ENCODE assay signal across 1 cellular context in the genomic region with DNA sequence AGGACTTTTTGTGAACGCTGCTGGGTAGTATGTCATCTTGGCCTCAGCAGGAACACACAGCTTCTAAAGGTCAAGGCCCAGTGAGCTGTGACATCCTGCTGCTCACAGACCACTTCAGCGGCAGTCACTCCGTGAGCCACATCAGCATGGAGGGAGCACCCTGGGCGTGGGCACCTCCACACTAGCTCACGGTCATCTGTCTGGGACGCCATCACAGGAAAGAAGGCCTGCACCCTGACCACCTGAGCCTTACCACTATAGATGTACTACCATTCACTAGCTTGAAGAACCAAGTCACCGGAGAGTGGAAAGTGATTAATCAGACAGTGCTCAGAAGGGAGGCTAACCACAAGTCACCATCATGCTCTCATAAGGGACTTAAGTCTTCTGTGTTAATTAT.
TF ChIP-seq lines count a peak whose summit lies in the region.

No MANE protein-coding gene starts in this region.

TF ChIP-seq in IMR-90, 13 proteins besides CTCF, POLR2A, EP300 and RAD21 (continued from another document):
- TF ChIP-seq, protein P1, sequence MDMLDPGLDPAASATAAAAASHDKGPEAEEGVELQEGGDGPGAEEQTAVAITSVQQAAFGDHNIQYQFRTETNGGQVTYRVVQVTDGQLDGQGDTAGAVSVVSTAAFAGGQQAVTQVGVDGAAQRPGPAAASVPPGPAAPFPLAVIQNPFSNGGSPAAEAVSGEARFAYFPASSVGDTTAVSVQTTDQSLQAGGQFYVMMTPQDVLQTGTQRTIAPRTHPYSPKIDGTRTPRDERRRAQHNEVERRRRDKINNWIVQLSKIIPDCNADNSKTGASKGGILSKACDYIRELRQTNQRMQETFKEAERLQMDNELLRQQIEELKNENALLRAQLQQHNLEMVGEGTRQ (IDR thresholded peaks at IDR 0.05; ENCODE audit: low read depth, low read length) = no peak
- TF ChIP-seq MAZ (IDR thresholded peaks at IDR 0.05; ENCODE audit: borderline replicate concordance, low read depth, low read length) (no peak), FOS (IDR thresholded peaks at IDR 0.05; ENCODE audit: low read depth, low read length) (no peak), SMC3 (IDR thresholded peaks at IDR 0.05; ENCODE audit: low read depth, low read length) (no peak), MXI1 (IDR thresholded peaks at IDR 0.05; ENCODE audit: borderline replicate concordance, low read depth, low read length) (no peak), NFE2L2 (IDR thresholded peaks at IDR 0.05; ENCODE audit: low read depth, low read length) (no peak), CEBPB (IDR thresholded peaks at IDR 0.05; ENCODE audit: low read depth, low read length) (no peak), RCOR1 (IDR thresholded peaks at IDR 0.05; ENCODE audit: insufficient replicate concordance, low read length) (no peak), MAFK (IDR thresholded peaks at IDR 0.05; ENCODE audit: low read depth, low read length) (no peak)
- TF ChIP-seq, protein P2, sequence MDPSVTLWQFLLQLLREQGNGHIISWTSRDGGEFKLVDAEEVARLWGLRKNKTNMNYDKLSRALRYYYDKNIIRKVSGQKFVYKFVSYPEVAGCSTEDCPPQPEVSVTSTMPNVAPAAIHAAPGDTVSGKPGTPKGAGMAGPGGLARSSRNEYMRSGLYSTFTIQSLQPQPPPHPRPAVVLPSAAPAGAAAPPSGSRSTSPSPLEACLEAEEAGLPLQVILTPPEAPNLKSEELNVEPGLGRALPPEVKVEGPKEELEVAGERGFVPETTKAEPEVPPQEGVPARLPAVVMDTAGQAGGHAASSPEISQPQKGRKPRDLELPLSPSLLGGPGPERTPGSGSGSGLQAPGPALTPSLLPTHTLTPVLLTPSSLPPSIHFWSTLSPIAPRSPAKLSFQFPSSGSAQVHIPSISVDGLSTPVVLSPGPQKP (IDR thresholded peaks at IDR 0.05; ENCODE audit: borderline replicate concordance, low read depth, low read length) = no peak
